10 cellular contexts compared by ENCODE assay signal in the genomic region with DNA sequence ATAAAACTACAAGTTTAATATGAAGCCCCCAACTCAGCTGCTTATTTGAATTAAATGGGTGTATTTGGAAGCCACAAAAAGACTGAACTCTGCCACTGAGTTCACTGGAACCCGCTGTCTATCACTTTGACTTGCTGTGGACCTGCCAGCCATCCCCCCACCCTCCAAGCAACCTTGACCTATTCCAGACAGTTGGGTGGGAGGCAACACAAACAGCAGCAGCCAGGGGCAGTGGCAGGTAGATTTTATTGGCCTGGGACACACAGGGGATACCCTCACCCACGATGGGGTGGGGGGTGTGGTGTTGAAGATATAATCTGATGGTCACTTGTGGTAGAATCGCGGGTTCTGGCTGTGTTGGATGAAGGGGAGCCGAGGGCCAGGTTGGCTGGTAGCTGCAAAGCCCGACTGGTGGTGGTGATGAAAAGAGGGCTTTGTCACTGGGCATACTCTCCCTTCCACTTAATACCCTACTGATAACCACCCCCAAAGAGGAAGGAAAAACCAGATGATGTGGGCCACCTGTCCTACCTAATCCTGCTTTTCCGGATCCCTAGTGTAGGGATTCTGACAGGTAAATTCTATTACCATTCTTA. TPM values are rescaled to one million over a fixed set of nuclear protein-coding genes. Genes with fewer than 3 reads are reported as not detected.
DNase-seq lines count a peak whose midpoint lies in the region; ATAC-seq and TF ChIP-seq lines count a peak whose summit lies in the region.
"Had no signal": no experiment of that assay in that cellular context is flagged by ENCODE, and none has a peak within 500 bp of the region (broad histone marks: within the 10 kb centered on the region; RNA-seq: fewer than 3 reads in every experiment).

No MANE protein-coding gene starts in this region.

- H3K4me2 ChIP-seq in IMR-90 (ENCODE audit: low read depth, low read length) (no peak overlapping the region), neuronal stem cell (ENCODE audit: insufficient read depth, low read length, poor library complexity, severe bottlenecking) (no peak overlapping the region)

- peaks cover 25 to 66% of the 10 kb centered on the region in 2 experiments for H3K79me1 ChIP-seq in IMR-90 (ENCODE audit: low read depth in 1 of 2, low read length in 2 of 2)
- H3K79me1 ChIP-seq in neuronal stem cell (ENCODE audit: low read depth, low read length) = peaks cover 7% of the 10 kb centered on the region

- H4K20me1 ChIP-seq in IMR-90 (ENCODE audit: insufficient read depth, low read length) = peaks cover 65% of the 10 kb centered on the region

- H2BK120ac ChIP-seq in IMR-90 (ENCODE audit: low read depth, low read length) (no peak overlapping the region), neuronal stem cell (ENCODE audit: low read depth, low read length) (no peak overlapping the region)

- H2AFZ ChIP-seq in IMR-90 (replicated peaks; ENCODE audit: low read length, poor library complexity) = no peak overlapping the region
- H2AFZ ChIP-seq in neuronal stem cell (ENCODE audit: low read length) = no peak overlapping the region

- H3K4ac ChIP-seq in IMR-90 (ENCODE audit: low read depth, low read length) = no peak overlapping the region
- no peak overlapping the region for H3K4ac ChIP-seq in neuronal stem cell (ENCODE audit: low read length)

- no peak overlapping the region for H2BK5ac ChIP-seq in IMR-90 (ENCODE audit: low read depth, low read length, poor library complexity, severe bottlenecking)
- no peak overlapping the region for H2BK5ac ChIP-seq in neuronal stem cell (ENCODE audit: low read length)

- H2AK5ac ChIP-seq in IMR-90 (ENCODE audit: low read depth, low read length) (no peak overlapping the region), neuronal stem cell (ENCODE audit: low read depth, low read length) (no peak overlapping the region)

- H3K23ac ChIP-seq in IMR-90 (ENCODE audit: low read depth, low read length) (no peak overlapping the region), neuronal stem cell (ENCODE audit: low read depth, low read length, poor library complexity) (peak overlapping the region; percentile 16)

- H3K14ac ChIP-seq in IMR-90 (replicated peaks; ENCODE audit: low read depth, low read length) (no peak overlapping the region), neuronal stem cell (ENCODE audit: low read length) (no peak overlapping the region)

- H4K91ac ChIP-seq in IMR-90 (ENCODE audit: insufficient read depth, low read depth, low read length) (no peak overlapping the region), neuronal stem cell (ENCODE audit: low read depth, low read length, poor library complexity) (no peak overlapping the region)

- H3K18ac ChIP-seq in IMR-90 (ENCODE audit: low read depth, low read length) (no peak overlapping the region), neuronal stem cell (ENCODE audit: low read length) (no peak overlapping the region)

- H3K4me1 ChIP-seq in IMR-90 (ENCODE audit: control insufficient read depth, insufficient read depth, low read length) = peaks cover 7% of the 10 kb centered on the region
- peaks cover 8 to 18% of the 10 kb centered on the region in 2 donors for H3K4me1 ChIP-seq in neuronal stem cell (ENCODE audit: control insufficient read depth in 2 of 2, insufficient read depth in 1 of 2, low read depth in 1 of 2, low read length in 2 of 2)

- no peak overlapping the region for H2BK15ac ChIP-seq in IMR-90 (ENCODE audit: low read depth, low read length)
- H2BK15ac ChIP-seq in neuronal stem cell (ENCODE audit: low read length) = no peak overlapping the region

- H3K27ac Mint-ChIP-seq in activated CD4-positive, alpha-beta T cell treated with anti-CD3 and anti-CD28 coated beads, Interleukin-2, amount 10 ng/mL, durations not matched to agents 7 days and 5 days = peak overlapping the region; percentile 78
- peak overlapping the region; percentile 73 for H3K27ac Mint-ChIP-seq in activated naive CD8-positive, alpha-beta T cell treated with anti-CD3 and anti-CD28 coated beads, Interleukin-2, amount 10 ng/mL, durations not matched to agents 7 days and 5 days

- H3K36me3 Mint-ChIP-seq in activated CD4-positive, alpha-beta T cell treated with anti-CD3 and anti-CD28 coated beads, Interleukin-2, amount 10 ng/mL, durations not matched to agents 7 days and 5 days (ENCODE audit: low read depth) = peaks cover 63% of the 10 kb centered on the region
- peaks cover 30% of the 10 kb centered on the region for H3K36me3 Mint-ChIP-seq in activated naive CD8-positive, alpha-beta T cell treated with anti-CD3 and anti-CD28 coated beads, Interleukin-2, amount 10 ng/mL, durations not matched to agents 7 days and 5 days

- no peak for TF ChIP-seq RAD21 in IMR-90 (IDR thresholded peaks at IDR 0.05; ENCODE audit: low read length)

- no peak overlapping the region for H3K4me3 Mint-ChIP-seq in activated CD4-positive, alpha-beta T cell treated with anti-CD3 and anti-CD28 coated beads, Interleukin-2, amount 10 ng/mL, durations not matched to agents 7 days and 5 days
- peak overlapping the region; percentile 57 for H3K4me3 Mint-ChIP-seq in activated naive CD8-positive, alpha-beta T cell treated with anti-CD3 and anti-CD28 coated beads, Interleukin-2, amount 10 ng/mL, durations not matched to agents 7 days and 5 days

- CTCF ChIA-PET in activated CD4-positive, alpha-beta T cell treated with anti-CD3 and anti-CD28 coated beads, Interleukin-2, amount 10 ng/mL, durations not matched to agents 7 days and 5 days (lab: Charles Lee) = interaction anchor here (0.7 to 1.8 kb wide), 3 partner anchors 10 to 25 kb away, joined by 3 to 4 read pairs (median 4); no protein-coding TSS in a partner anchor
- CTCF ChIA-PET in IMR-90 (lab: Yijun Ruan, JAX) = no interaction called here

- no peak overlapping the region for H3K56ac ChIP-seq in IMR-90 (ENCODE audit: extremely low read depth, insufficient read depth, low read length)

- H2AK9ac ChIP-seq in IMR-90 (replicated peaks; ENCODE audit: low read depth, low read length, poor library complexity) = peak overlapping the region; percentile 68

- DNase-seq in activated CD4-positive, alpha-beta T cell treated with anti-CD3 and anti-CD28 coated beads, Interleukin-2, amount 10 ng/mL, durations not matched to agents 7 days and 5 days = no peak
- DNase-seq in activated CD4-positive, alpha-beta T cell treated with anti-CD3 and anti-CD28 coated beads for 1 hour = no peak
- DNase-seq in IMR-90 = no peak
- DNase-seq in activated naive CD8-positive, alpha-beta T cell treated with anti-CD3 and anti-CD28 coated beads, Interleukin-2, amount 10 ng/mL, durations not matched to agents 7 days and 5 days = no peak
- DNase-seq in neuronal stem cell (ENCODE audit: low spot score) = no peak
- DNase-seq in mesenteric fat pad (ENCODE audit: low spot score) = no peak
- no peak for DNase-seq in SK-N-DZ (ENCODE audit: low spot score)
- DNase-seq: cerebellar nuclear complex, NCI-H2029 treated with DMSO at 0.1 percent for 48 hours had no signal

- H3K9me3 ChIP-seq in IMR-90 (ENCODE audit: control insufficient read depth, insufficient read depth, low read length) (no peaks in the 10 kb centered on the region), neuronal stem cell (replicated peaks in 1 of 2; ENCODE audit: control insufficient read depth in 2 of 2, insufficient read depth in 1 of 2, low read depth in 1 of 2, low read length in 2 of 2) (no peaks in the 10 kb centered on the region)

- H3K4me1 Mint-ChIP-seq in activated CD4-positive, alpha-beta T cell treated with anti-CD3 and anti-CD28 coated beads, Interleukin-2, amount 10 ng/mL, durations not matched to agents 7 days and 5 days = peaks cover 61% of the 10 kb centered on the region
- peaks cover 42% of the 10 kb centered on the region for H3K4me1 Mint-ChIP-seq in activated naive CD8-positive, alpha-beta T cell treated with anti-CD3 and anti-CD28 coated beads, Interleukin-2, amount 10 ng/mL, durations not matched to agents 7 days and 5 days

- H3K4me3 ChIP-seq in IMR-90 (ENCODE audit: insufficient read depth, low read depth, low read length) (no peak overlapping the region), neuronal stem cell (ENCODE audit: low read length in 2 of 2) (no peak overlapping the region)

- H4K5ac ChIP-seq in IMR-90 (ENCODE audit: low read depth, low read length) = no peak overlapping the region

- intact Hi-C loops in IMR-90 (cut with micrococcal nuclease) = no loop called here

- no peak overlapping the region for H3K9ac ChIP-seq in IMR-90 (ENCODE audit: low read depth, low read length)
- H3K9ac ChIP-seq in neuronal stem cell (ENCODE audit: low read depth, low read length, poor library complexity) = no peak overlapping the region

- ATAC-seq in IMR-90 (ENCODE audit: low read depth) (no peak), HG03280 (IDR thresholded peaks at IDR 0.05; ENCODE audit: unreplicated experiment) (no peak)
- ATAC-seq in activated naive CD8-positive, alpha-beta T cell treated with anti-CD3 and anti-CD28 coated beads, Interleukin-2, amount 10 ng/mL, durations not matched to agents 7 days and 5 days (ENCODE audit: low read depth) = no peak

- no TSS peak for BruUV-seq in IMR-90 (replicated peaks; lab: Mats Ljungman, UMichigan)

- in situ Hi-C loops in IMR-90 (cut with MboI; ENCODE audit: low sequenced_read_pairs) = no loop called here

- TF ChIP-seq CTCF in IMR-90 (conservative IDR thresholded peaks at IDR 0.05; ENCODE audit: low read depth, low read length) = no peak

- no peak overlapping the region for H4K8ac ChIP-seq in IMR-90 (ENCODE audit: low read depth in 2 of 2, low read length in 2 of 2)
- H4K8ac ChIP-seq in neuronal stem cell (ENCODE audit: low read depth, low read length) = no peak overlapping the region

- no peak for TF ChIP-seq POLR2A in IMR-90 (IDR thresholded peaks at IDR 0.05; ENCODE audit: low read depth, low read length)

- H3K36me3 ChIP-seq in IMR-90 (ENCODE audit: control insufficient read depth, insufficient read depth, low read length) (peaks cover 45% of the 10 kb centered on the region), neuronal stem cell (replicated peaks in 1 of 2; ENCODE audit: control insufficient read depth in 2 of 2, insufficient read depth in 2 of 2, low read length in 2 of 2) (peaks cover 52 to 69% of the 10 kb centered on the region in 2 donors)

- dilution Hi-C loops in IMR-90 (cut with HindIII; ENCODE audit: low sequenced_read_pairs, unreplicated experiment) = no loop called here

- H3K27me3 ChIP-seq in IMR-90 (ENCODE audit: control insufficient read depth, insufficient read depth, low read length) (no peaks in the 10 kb centered on the region), neuronal stem cell (ENCODE audit: control insufficient read depth in 3 of 3, insufficient read depth in 3 of 3, low read depth in 1 of 3, low read length in 3 of 3) (no peaks in the 10 kb centered on the region)

- peaks cover 16% of the 10 kb centered on the region for H3K9me1 ChIP-seq in IMR-90 (ENCODE audit: insufficient read depth, low read length)

- no peak overlapping the region for H2BK12ac ChIP-seq in neuronal stem cell (ENCODE audit: low read length)

- H3K27me3 Mint-ChIP-seq in activated CD4-positive, alpha-beta T cell treated with anti-CD3 and anti-CD28 coated beads, Interleukin-2, amount 10 ng/mL, durations not matched to agents 7 days and 5 days = no peaks in the 10 kb centered on the region
- H3K27me3 Mint-ChIP-seq in activated naive CD8-positive, alpha-beta T cell treated with anti-CD3 and anti-CD28 coated beads, Interleukin-2, amount 10 ng/mL, durations not matched to agents 7 days and 5 days = no peaks in the 10 kb centered on the region

- H3K9me3 Mint-ChIP-seq in activated CD4-positive, alpha-beta T cell treated with anti-CD3 and anti-CD28 coated beads, Interleukin-2, amount 10 ng/mL, durations not matched to agents 7 days and 5 days = no peaks in the 10 kb centered on the region
- H3K9me3 Mint-ChIP-seq in activated naive CD8-positive, alpha-beta T cell treated with anti-CD3 and anti-CD28 coated beads, Interleukin-2, amount 10 ng/mL, durations not matched to agents 7 days and 5 days = no peaks in the 10 kb centered on the region

- no peak overlapping the region for H2BK20ac ChIP-seq in IMR-90 (ENCODE audit: low read depth, low read length)

- no CpG with 5 or more reads among the region's 7 CpGs for WGBS in IMR-90 (ENCODE audit: extremely low coverage in 2 of 2, insufficient read length in 1 of 2), 2 experiments
- no CpG with 5 or more reads among the region's 7 CpGs for WGBS in neuronal stem cell (ENCODE audit: extremely low coverage in 2 of 2, insufficient read length in 2 of 2, insufficient replicate concordance in 1 of 2), 2 donors

- POLR2A ChIA-PET in activated CD4-positive, alpha-beta T cell treated with anti-CD3 and anti-CD28 coated beads, Interleukin-2, amount 10 ng/mL, durations not matched to agents 7 days and 5 days (lab: Charles Lee) = interaction anchor here (0.6 kb wide), 1 partner anchor 72 kb away, joined by 3 read pairs; no protein-coding TSS in a partner anchor
- POLR2A ChIA-PET in IMR-90 (lab: Charles Lee; ENCODE audit: unreplicated experiment) = no interaction called here
- POLR2A ChIA-PET in activated naive CD8-positive, alpha-beta T cell treated with anti-CD3 and anti-CD28 coated beads, Interleukin-2, amount 10 ng/mL, durations not matched to agents 7 days and 5 days (lab: Charles Lee) = interaction anchor here (1.0 to 5.1 kb wide), 5 partner anchors 17 to 70 kb away, joined by 3 to 51 read pairs (median 7); partner anchors contain the start of genes ACAP1, GABARAP and SLC2A4

- H3K27ac ChIP-seq in IMR-90 (ENCODE audit: insufficient read depth, low read length) = no peak overlapping the region
- no peak overlapping the region for H3K27ac ChIP-seq in neuronal stem cell (replicated peaks; ENCODE audit: low read length)

RNA-seq across cellular contexts. Expression of gene GPS2, which starts 2.6 kb away (rescaled TPM):
- 100 to 1,000 TPM in 1 of 2 experiments, 10 to 100 TPM in 1; 85.9 to 105 TPM for total RNA-seq in activated CD4-positive, alpha-beta T cell treated with anti-CD3 and anti-CD28 coated beads, Interleukin-2, amount 10 ng/mL, durations not matched to agents 7 days and 5 days
- 36.2 and 37.5 TPM in 2 replicates for total RNA-seq in IMR-90 (2012; rRNA removed)
- 47.5 and 50.9 TPM in 2 replicates for polyA plus RNA-seq in IMR-90 (2012; rRNA removed)
- 40.8 and 58.5 TPM in 2 replicates for polyA plus RNA-seq in IMR-90 (2012; cell fraction: cytosol; rRNA removed)
- polyA plus RNA-seq in IMR-90 (2012; cell fraction: nucleus; rRNA removed; ENCODE audit: low replicate concordance) = 122 and 144 TPM in 2 replicates
- total RNA-seq in activated naive CD8-positive, alpha-beta T cell treated with anti-CD3 and anti-CD28 coated beads, Interleukin-2, amount 10 ng/mL, durations not matched to agents 7 days and 5 days = 10 to 100 TPM; 97.1 to 98.5 TPM
- 38.8 TPM for polyA plus RNA-seq in neuronal stem cell (2013, experiment 1 of 2)
- 39.5 TPM for polyA plus RNA-seq in neuronal stem cell (2013, experiment 2 of 2)
- total RNA-seq in mesenteric fat pad = 51.2 TPM
- 96.9 and 117 TPM in 2 replicates for polyA plus RNA-seq in SK-N-DZ (2014; cell fraction: cytosol; rRNA removed)
- 237 and 334 TPM in 2 replicates for polyA plus RNA-seq in SK-N-DZ (2014; cell fraction: nucleus; rRNA removed)

RNA-seq across cellular contexts. Expression of gene EIF5A, which starts 5.1 kb away (rescaled TPM):
- 100 to 1,000 TPM; 470 to 502 TPM for total RNA-seq in activated CD4-positive, alpha-beta T cell treated with anti-CD3 and anti-CD28 coated beads, Interleukin-2, amount 10 ng/mL, durations not matched to agents 7 days and 5 days
- total RNA-seq in IMR-90 (2012; rRNA removed) (718 and 883 TPM in 2 replicates), mesenteric fat pad (503 TPM)
- 660 and 782 TPM in 2 replicates for polyA plus RNA-seq in IMR-90 (2012; rRNA removed)
- polyA plus RNA-seq in IMR-90 (2012; cell fraction: cytosol; rRNA removed) = 980 and 1,099 TPM in 2 replicates
- 459 and 607 TPM in 2 replicates for polyA plus RNA-seq in IMR-90 (2012; cell fraction: nucleus; rRNA removed; ENCODE audit: low replicate concordance)
- 100 to 1,000 TPM; 420 to 451 TPM for total RNA-seq in activated naive CD8-positive, alpha-beta T cell treated with anti-CD3 and anti-CD28 coated beads, Interleukin-2, amount 10 ng/mL, durations not matched to agents 7 days and 5 days
- 383 TPM for polyA plus RNA-seq in neuronal stem cell (2013, experiment 1 of 2)
- polyA plus RNA-seq in neuronal stem cell (2013, experiment 2 of 2) = 383 TPM
- 736 and 827 TPM in 2 replicates for polyA plus RNA-seq in SK-N-DZ (2014; cell fraction: cytosol; rRNA removed)
- polyA plus RNA-seq in SK-N-DZ (2014; cell fraction: nucleus; rRNA removed) = 269 and 309 TPM in 2 replicates

RNA-seq across cellular contexts. Expression of gene NEURL4, which starts 16.6 kb away (rescaled TPM):
- total RNA-seq in activated CD4-positive, alpha-beta T cell treated with anti-CD3 and anti-CD28 coated beads, Interleukin-2, amount 10 ng/mL, durations not matched to agents 7 days and 5 days = 10 to 100 TPM; 34.7 to 38.1 TPM
- total RNA-seq in IMR-90 (2012; rRNA removed) = 8.4 and 9.2 TPM in 2 replicates
- polyA plus RNA-seq in IMR-90 (2012; rRNA removed) = 23.3 and 26.3 TPM in 2 replicates
- 8.2 and 10.6 TPM in 2 replicates for polyA plus RNA-seq in IMR-90 (2012; cell fraction: cytosol; rRNA removed)
- 135 and 269 TPM in 2 replicates for polyA plus RNA-seq in IMR-90 (2012; cell fraction: nucleus; rRNA removed; ENCODE audit: low replicate concordance)
- 10 to 100 TPM; 53.4 to 58.6 TPM for total RNA-seq in activated naive CD8-positive, alpha-beta T cell treated with anti-CD3 and anti-CD28 coated beads, Interleukin-2, amount 10 ng/mL, durations not matched to agents 7 days and 5 days
- polyA plus RNA-seq in neuronal stem cell (2013, experiment 1 of 2) = 15.9 TPM
- polyA plus RNA-seq in neuronal stem cell (2013, experiment 2 of 2) = 15.0 TPM
- 25.4 TPM for total RNA-seq in mesenteric fat pad
- 22.0 and 26.4 TPM in 2 replicates for polyA plus RNA-seq in SK-N-DZ (2014; cell fraction: cytosol; rRNA removed)
- polyA plus RNA-seq in SK-N-DZ (2014; cell fraction: nucleus; rRNA removed) = 175 and 247 TPM in 2 replicates

RNA-seq across cellular contexts. Expression of gene YBX2, which starts 18.1 kb away (rescaled TPM):
- total RNA-seq in activated CD4-positive, alpha-beta T cell treated with anti-CD3 and anti-CD28 coated beads, Interleukin-2, amount 10 ng/mL, durations not matched to agents 7 days and 5 days = under 1 TPM; 0.55 to 0.83 TPM
- not detected in 2 replicates for total RNA-seq in IMR-90 (2012; rRNA removed)
- polyA plus RNA-seq in IMR-90 (2012; rRNA removed) = 0.17 TPM in 1 of 2 replicates, not detected in the other
- polyA plus RNA-seq in IMR-90 (2012; cell fraction: cytosol; rRNA removed) = 0.14 TPM in 1 of 2 replicates, not detected in the other
- polyA plus RNA-seq in IMR-90 (2012; cell fraction: nucleus; rRNA removed; ENCODE audit: low replicate concordance) = 0.27 and 0.54 TPM in 2 replicates
- total RNA-seq in activated naive CD8-positive, alpha-beta T cell treated with anti-CD3 and anti-CD28 coated beads, Interleukin-2, amount 10 ng/mL, durations not matched to agents 7 days and 5 days = 1 to 10 TPM in 1 of 2 experiments, under 1 TPM in 1; 0.37 to 1.2 TPM
- 7.6 TPM for polyA plus RNA-seq in neuronal stem cell (2013, experiment 1 of 2)
- 7.5 TPM for polyA plus RNA-seq in neuronal stem cell (2013, experiment 2 of 2)
- total RNA-seq in mesenteric fat pad = 2.3 TPM
- 0.75 and 2.9 TPM in 2 replicates for polyA plus RNA-seq in SK-N-DZ (2014; cell fraction: cytosol; rRNA removed)
- polyA plus RNA-seq in SK-N-DZ (2014; cell fraction: nucleus; rRNA removed) = 4.5 and 6.1 TPM in 2 replicates

RNA-seq across cellular contexts. Expression of gene ACAP1, which starts 23.8 kb away (rescaled TPM):
- total RNA-seq in activated CD4-positive, alpha-beta T cell treated with anti-CD3 and anti-CD28 coated beads, Interleukin-2, amount 10 ng/mL, durations not matched to agents 7 days and 5 days = 100 to 1,000 TPM; 727 to 775 TPM
- total RNA-seq in IMR-90 (2012; rRNA removed) = under 0.01 and 0.83 TPM in 2 replicates
- 2.1 and 2.3 TPM in 2 replicates for polyA plus RNA-seq in IMR-90 (2012; rRNA removed)
- polyA plus RNA-seq in IMR-90 (2012; cell fraction: cytosol; rRNA removed) = 0.23 and 2.6 TPM in 2 replicates
- 1.1 and 1.3 TPM in 2 replicates for polyA plus RNA-seq in IMR-90 (2012; cell fraction: nucleus; rRNA removed; ENCODE audit: low replicate concordance)
- 100 to 1,000 TPM; 710 to 756 TPM for total RNA-seq in activated naive CD8-positive, alpha-beta T cell treated with anti-CD3 and anti-CD28 coated beads, Interleukin-2, amount 10 ng/mL, durations not matched to agents 7 days and 5 days
- polyA plus RNA-seq in neuronal stem cell (2013, experiment 1 of 2) = 6.8 TPM
- polyA plus RNA-seq in neuronal stem cell (2013, experiment 2 of 2) = 5.7 TPM
- total RNA-seq in mesenteric fat pad = 18.8 TPM
- 1.1 and 4.8 TPM in 2 replicates for polyA plus RNA-seq in SK-N-DZ (2014; cell fraction: cytosol; rRNA removed)
- polyA plus RNA-seq in SK-N-DZ (2014; cell fraction: nucleus; rRNA removed) = 0.21 and 2.6 TPM in 2 replicates
